In the genomic region with DNA sequence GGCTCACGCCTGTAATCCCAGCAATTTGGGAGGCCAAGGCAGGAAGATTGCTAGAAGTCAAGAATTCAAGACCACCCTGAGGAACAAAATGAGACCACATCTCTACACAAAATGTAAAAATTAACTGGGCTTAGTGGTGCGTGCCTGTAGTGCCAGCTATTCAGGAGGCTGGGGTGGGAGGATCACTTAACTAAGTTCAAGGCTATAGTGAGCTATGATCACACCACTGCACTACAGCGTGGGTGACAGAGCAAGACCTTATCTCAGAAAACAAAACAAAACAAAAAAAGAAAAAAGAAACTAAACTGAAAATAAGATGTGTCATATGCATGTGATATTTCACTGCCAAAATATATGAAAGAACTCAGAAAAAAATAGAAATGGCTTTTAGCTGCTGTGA, we compare ENCODE assay signal across 22 cellular contexts.
"Had no signal": no experiment of that assay in that cellular context is flagged by ENCODE, and none has a peak within 500 bp of the region (broad histone marks: within the 10 kb centered on the region; RNA-seq: fewer than 3 reads in every experiment).

No MANE protein-coding gene starts in this region.

- H3K27ac Mint-ChIP-seq: immature natural killer cell; memory B cell; naive thymus-derived CD4-positive, alpha-beta T cell had no signal

- H3K36me3 ChIP-seq: esophagus muscularis mucosa, left ventricle myocardium inferior, lower lobe of right lung, ovary, thyroid gland, upper lobe of right lung, vagina had no signal

- H3K4me1 ChIP-seq: esophagus muscularis mucosa, foreskin keratinocyte, lower lobe of right lung, thyroid gland, upper lobe of right lung, vagina had no signal

- H3K4me3 Mint-ChIP-seq: immature natural killer cell; memory B cell; naive thymus-derived CD4-positive, alpha-beta T cell had no signal

- ATAC-seq: foreskin keratinocyte; left cardiac atrium; lower lobe of right lung; naive thymus-derived CD4-positive, alpha-beta T cell; right cardiac atrium; upper lobe of right lung had no signal

- H3K4me3 ChIP-seq: dorsolateral prefrontal cortex, esophagus muscularis mucosa, left ventricle myocardium inferior, lower lobe of right lung, ovary, thyroid gland, upper lobe of right lung, vagina had no signal

- H3K27me3 ChIP-seq: dorsolateral prefrontal cortex, esophagus muscularis mucosa, foreskin keratinocyte, ovary, thyroid gland, upper lobe of right lung, vagina had no signal

- H3K4me1 Mint-ChIP-seq: immature natural killer cell; memory B cell; naive thymus-derived CD4-positive, alpha-beta T cell had no signal

- H3K36me3 Mint-ChIP-seq: immature natural killer cell; memory B cell; naive thymus-derived CD4-positive, alpha-beta T cell had no signal

- DNase-seq: cortex of kidney; dorsolateral prefrontal cortex; effector memory CD4-positive, alpha-beta T cell; foreskin keratinocyte; immature natural killer cell; kidney; left cardiac atrium; left ventricle myocardium inferior; lower lobe of right lung; naive thymus-derived CD4-positive, alpha-beta T cell; nucleus accumbens; right cardiac atrium; small intestine; stimulated activated CD4-positive, alpha-beta T cell treated with anti-CD3 and anti-CD28 coated beads, Interleukin-2, amount 100 ng/mL, for 48 hours; stimulated activated naive CD4-positive, alpha-beta T cell treated with Interleukin-2 at 50 U/mL for 16 hours; thyroid gland; upper lobe of right lung had no signal

- H3K27ac ChIP-seq: dorsolateral prefrontal cortex, epithelial cell of prostate, esophagus muscularis mucosa, foreskin keratinocyte, left ventricle myocardium inferior, lower lobe of right lung, thyroid gland, upper lobe of right lung, vagina had no signal

- H3K9me3 ChIP-seq: esophagus muscularis mucosa, left ventricle myocardium inferior, lower lobe of right lung, ovary, thyroid gland, upper lobe of right lung, vagina had no signal
